In the genomic region with DNA sequence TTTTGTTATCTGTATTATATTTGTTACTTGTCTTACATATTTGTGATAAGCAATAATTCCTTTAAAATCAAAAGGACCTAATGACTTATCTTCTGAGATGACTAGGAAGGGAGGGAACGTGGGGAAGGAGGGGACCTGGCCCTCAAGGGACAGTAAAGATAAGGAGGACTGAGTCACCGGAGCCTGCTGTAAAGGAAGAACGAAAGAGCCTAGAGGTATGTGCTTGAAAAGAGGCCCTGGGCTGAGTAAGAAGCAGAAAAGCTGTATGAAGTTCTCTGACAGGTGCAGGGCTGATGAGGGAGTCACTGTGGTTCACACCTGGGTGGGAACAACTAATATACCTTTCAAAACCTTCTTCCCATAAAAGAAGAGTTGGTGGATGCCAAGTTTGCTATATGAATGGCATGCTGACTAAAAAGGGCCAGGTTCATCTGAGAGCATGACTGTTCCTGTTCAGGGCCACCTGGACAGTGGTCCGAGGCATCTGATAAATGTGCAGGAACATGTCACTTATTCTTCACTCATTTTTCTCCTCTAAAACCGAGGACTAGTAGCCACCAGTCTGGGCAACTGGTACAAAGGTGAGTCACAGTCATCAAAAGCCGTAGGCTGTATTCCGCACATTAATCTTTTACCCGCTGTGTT, we compare ENCODE assay signal across 9 cellular contexts.
A peak's percentile ranks its signal among the peaks of the same experiment; 100 is the strongest.
DNase-seq lines count a peak whose midpoint lies in the region; ATAC-seq and TF ChIP-seq lines count a peak whose summit lies in the region.
"Had no signal": no experiment of that assay in that cellular context is flagged by ENCODE, and none has a peak within 500 bp of the region (broad histone marks: within the 10 kb centered on the region; RNA-seq: fewer than 3 reads in every experiment).

No MANE protein-coding gene starts in this region.

- no peak overlapping the region for H2BK12ac ChIP-seq in mesenchymal stem cell (ENCODE audit: low read length in 2 of 2)

- no peak overlapping the region for H4K8ac ChIP-seq in mesenchymal stem cell (ENCODE audit: low read length)

- H3K23ac ChIP-seq in mesenchymal stem cell (ENCODE audit: low read length in 2 of 2) = no peak overlapping the region

- H3K9me3 Mint-ChIP-seq in activated CD8-positive, alpha-beta T cell treated with anti-CD3 and anti-CD28 coated beads for 36 hours = no peaks in the 10 kb centered on the region
- no peaks in the 10 kb centered on the region for H3K9me3 Mint-ChIP-seq in activated CD8-positive, alpha-beta T cell treated with anti-CD3 and anti-CD28 coated beads, Interleukin-2, amount 10 ng/mL, durations not matched to agents 7 days and 5 days (ENCODE audit: insufficient read depth)
- H3K9me3 Mint-ChIP-seq in T-helper 1 cell treated with Interleukin-12 subunit alpha and Interleukin-12 subunit beta and Interleukin-4 antibody, amounts not matched to agents 30 μg/mL and 1 μg/mL, for 36 hours = no peaks in the 10 kb centered on the region

- peaks cover under 1% of the 10 kb centered on the region for H3K36me3 Mint-ChIP-seq in activated CD8-positive, alpha-beta T cell treated with anti-CD3 and anti-CD28 coated beads for 36 hours (ENCODE audit: low read depth)
- no peaks in the 10 kb centered on the region for H3K36me3 Mint-ChIP-seq in activated CD8-positive, alpha-beta T cell treated with anti-CD3 and anti-CD28 coated beads, Interleukin-2, amount 10 ng/mL, durations not matched to agents 7 days and 5 days (ENCODE audit: low read depth)
- peaks cover 2% of the 10 kb centered on the region for H3K36me3 Mint-ChIP-seq in T-helper 1 cell treated with Interleukin-12 subunit alpha and Interleukin-12 subunit beta and Interleukin-4 antibody, amounts not matched to agents 30 μg/mL and 1 μg/mL, for 36 hours (ENCODE audit: low read depth)

- no peak overlapping the region for H2BK120ac ChIP-seq in mesenchymal stem cell (ENCODE audit: low read depth, low read length)

- intact Hi-C loops in activated CD8-positive, alpha-beta T cell treated with anti-CD3 and anti-CD28 coated beads for 36 hours (cut with micrococcal nuclease) = loop anchor here (5.0 kb wide), 1 partner anchor 181 kb away; no protein-coding TSS in a partner anchor

- no peak overlapping the region for H3K4me3 Mint-ChIP-seq in activated CD8-positive, alpha-beta T cell treated with anti-CD3 and anti-CD28 coated beads for 36 hours
- H3K4me3 Mint-ChIP-seq in activated CD8-positive, alpha-beta T cell treated with anti-CD3 and anti-CD28 coated beads, Interleukin-2, amount 10 ng/mL, durations not matched to agents 7 days and 5 days = no peak overlapping the region
- H3K4me3 Mint-ChIP-seq in T-helper 1 cell treated with Interleukin-12 subunit alpha and Interleukin-12 subunit beta and Interleukin-4 antibody, amounts not matched to agents 30 μg/mL and 1 μg/mL, for 36 hours = no peak overlapping the region

- H3K27me3 ChIP-seq in mesenchymal stem cell (ENCODE audit: control insufficient read depth in 1 of 2, insufficient read depth in 1 of 2, low read length in 2 of 2) = no peaks in the 10 kb centered on the region

- no peaks in the 10 kb centered on the region for H3K4me1 ChIP-seq in mesenchymal stem cell (ENCODE audit: control insufficient read depth, insufficient read depth, low read depth, low read length)

- no peak overlapping the region for H2AK5ac ChIP-seq in mesenchymal stem cell (ENCODE audit: low read length, severe bottlenecking)

- H3K4ac ChIP-seq in mesenchymal stem cell (ENCODE audit: low read depth in 1 of 2, low read length in 2 of 2) = no peak overlapping the region

- peak; percentile 45 for ATAC-seq in activated CD8-positive, alpha-beta T cell treated with anti-CD3 and anti-CD28 coated beads for 36 hours
- no peak for ATAC-seq in activated CD8-positive, alpha-beta T cell treated with anti-CD3 and anti-CD28 coated beads, Interleukin-2, amount 10 ng/mL, durations not matched to agents 7 days and 5 days
- ATAC-seq in GM21576 (IDR thresholded peaks at IDR 0.05; ENCODE audit: unreplicated experiment) (peak; percentile 57), GM21825 (IDR thresholded peaks at IDR 0.05; ENCODE audit: unreplicated experiment) (no peak)

- no peak overlapping the region for H2BK5ac ChIP-seq in mesenchymal stem cell (ENCODE audit: low read depth, low read length, poor library complexity, severe bottlenecking)

- no peaks in the 10 kb centered on the region for H3K9me3 ChIP-seq in mesenchymal stem cell (ENCODE audit: control insufficient read depth, low read length)

- POLR2A ChIA-PET in activated CD8-positive, alpha-beta T cell treated with anti-CD3 and anti-CD28 coated beads for 36 hours (lab: Charles Lee) = interaction anchor here (0.6 kb wide), 1 partner anchor 64 kb away, joined by 3 read pairs; no protein-coding TSS in a partner anchor
- POLR2A ChIA-PET in activated CD8-positive, alpha-beta T cell treated with anti-CD3 and anti-CD28 coated beads, Interleukin-2, amount 10 ng/mL, durations not matched to agents 7 days and 5 days (lab: Charles Lee) = no interaction called here

- no peak overlapping the region for H2AFZ ChIP-seq in mesenchymal stem cell (ENCODE audit: low read depth, low read length)

- H3K9ac ChIP-seq in mesenchymal stem cell (ENCODE audit: low read length) = no peak overlapping the region

- H3K4me1 Mint-ChIP-seq in activated CD8-positive, alpha-beta T cell treated with anti-CD3 and anti-CD28 coated beads for 36 hours (ENCODE audit: low read depth) = peaks cover 50% of the 10 kb centered on the region
- peaks cover 40% of the 10 kb centered on the region for H3K4me1 Mint-ChIP-seq in activated CD8-positive, alpha-beta T cell treated with anti-CD3 and anti-CD28 coated beads, Interleukin-2, amount 10 ng/mL, durations not matched to agents 7 days and 5 days (ENCODE audit: low read depth)
- peaks cover 42% of the 10 kb centered on the region for H3K4me1 Mint-ChIP-seq in T-helper 1 cell treated with Interleukin-12 subunit alpha and Interleukin-12 subunit beta and Interleukin-4 antibody, amounts not matched to agents 30 μg/mL and 1 μg/mL, for 36 hours (ENCODE audit: low read depth)

- H3K4me2 ChIP-seq in mesenchymal stem cell (ENCODE audit: low read length, poor library complexity, severe bottlenecking) = no peak overlapping the region

- H3K79me1 ChIP-seq in mesenchymal stem cell (replicated peaks; ENCODE audit: low read length, poor library complexity, severe bottlenecking) = no peaks in the 10 kb centered on the region

- H4K91ac ChIP-seq in mesenchymal stem cell (ENCODE audit: low read length) = no peak overlapping the region

- DNase-seq in activated CD8-positive, alpha-beta T cell treated with anti-CD3 and anti-CD28 coated beads for 36 hours = peak; percentile 39
- no peak for DNase-seq in activated CD8-positive, alpha-beta T cell treated with anti-CD3 and anti-CD28 coated beads, Interleukin-2, amount 10 ng/mL, durations not matched to agents 7 days and 5 days
- DNase-seq in mesenchymal stem cell (peak; percentile 10), D341Med (ENCODE audit: low spot score) (no peak), AML-193 (lab: John Stamatoyannopoulos, UW) (no peak)

- no peak overlapping the region for H2BK15ac ChIP-seq in mesenchymal stem cell (ENCODE audit: low read depth, poor library complexity, severe bottlenecking)

- no peaks in the 10 kb centered on the region for H3K27me3 Mint-ChIP-seq in activated CD8-positive, alpha-beta T cell treated with anti-CD3 and anti-CD28 coated beads for 36 hours
- H3K27me3 Mint-ChIP-seq in activated CD8-positive, alpha-beta T cell treated with anti-CD3 and anti-CD28 coated beads, Interleukin-2, amount 10 ng/mL, durations not matched to agents 7 days and 5 days (ENCODE audit: low read depth) = no peaks in the 10 kb centered on the region
- H3K27me3 Mint-ChIP-seq in T-helper 1 cell treated with Interleukin-12 subunit alpha and Interleukin-12 subunit beta and Interleukin-4 antibody, amounts not matched to agents 30 μg/mL and 1 μg/mL, for 36 hours (ENCODE audit: low read depth) = no peaks in the 10 kb centered on the region

- no peak overlapping the region for H3K27ac ChIP-seq in mesenchymal stem cell (ENCODE audit: low read length, poor library complexity, severe bottlenecking)
- H3K27ac ChIP-seq: SK-N-MC had no signal

- no peak overlapping the region for H3K4me3 ChIP-seq in mesenchymal stem cell (ENCODE audit: insufficient read depth in 1 of 2, low read depth in 1 of 2, low read length in 2 of 2)
- H3K4me3 ChIP-seq: SK-N-MC had no signal

- H3K14ac ChIP-seq in mesenchymal stem cell (ENCODE audit: low read length in 2 of 2) = no peak overlapping the region

- CTCF ChIA-PET in activated CD8-positive, alpha-beta T cell treated with anti-CD3 and anti-CD28 coated beads for 36 hours (lab: Charles Lee) = interaction anchor here (1.5 kb wide), 1 partner anchor 281 kb away, joined by 3 read pairs; no protein-coding TSS in a partner anchor
- CTCF ChIA-PET in activated CD8-positive, alpha-beta T cell treated with anti-CD3 and anti-CD28 coated beads, Interleukin-2, amount 10 ng/mL, durations not matched to agents 7 days and 5 days (lab: Charles Lee) = interaction anchor here (1.8 to 9.1 kb wide), 3 partner anchors 31 to 178 kb away, joined by 7 to 191 read pairs (median 68); a partner anchor contains a TSS

- H3K27ac Mint-ChIP-seq in activated CD8-positive, alpha-beta T cell treated with anti-CD3 and anti-CD28 coated beads for 36 hours = no peak overlapping the region
- H3K27ac Mint-ChIP-seq in activated CD8-positive, alpha-beta T cell treated with anti-CD3 and anti-CD28 coated beads, Interleukin-2, amount 10 ng/mL, durations not matched to agents 7 days and 5 days = no peak overlapping the region
- H3K27ac Mint-ChIP-seq in T-helper 1 cell treated with Interleukin-12 subunit alpha and Interleukin-12 subunit beta and Interleukin-4 antibody, amounts not matched to agents 30 μg/mL and 1 μg/mL, for 36 hours = peak overlapping the region; percentile 32

- no peak overlapping the region for H3K18ac ChIP-seq in mesenchymal stem cell (ENCODE audit: low read depth in 1 of 2, low read length in 2 of 2)

- no peaks in the 10 kb centered on the region for H3K36me3 ChIP-seq in mesenchymal stem cell (ENCODE audit: control insufficient read depth in 1 of 2, insufficient read depth in 2 of 2, low read depth in 1 of 2, low read length in 2 of 2)

- TF ChIP-seq CTCF in activated CD8-positive, alpha-beta T cell treated with anti-CD3 and anti-CD28 coated beads for 36 hours (IDR thresholded peaks at IDR 0.05) = no peak

- WGBS in mesenchymal stem cell = 59% methylated on average over 8 of the region's 8 CpGs

Comparison
In these comparisons a context has a peak if more than half of its experiments do, and no peak if none do; other contexts are left out.
1. ATAC-seq: peak in activated CD8-positive, alpha-beta T cell treated with anti-CD3 and anti-CD28 coated beads for 36 hours (single experiment) and GM21576 (single experiment); none in activated CD8-positive, alpha-beta T cell treated with anti-CD3 and anti-CD28 coated beads, Interleukin-2, amount 10 ng/mL, durations not matched to agents 7 days and 5 days (single experiment) and GM21825 (single experiment).
2. DNase-seq: peak in activated CD8-positive, alpha-beta T cell treated with anti-CD3 and anti-CD28 coated beads for 36 hours (single experiment) and mesenchymal stem cell (single experiment); none in activated CD8-positive, alpha-beta T cell treated with anti-CD3 and anti-CD28 coated beads, Interleukin-2, amount 10 ng/mL, durations not matched to agents 7 days and 5 days (single experiment), D341Med (single experiment) and AML-193 (0 of 2).